In genomic region chr5:85717203-85717563, GRCh38 we compare ENCODE assay signal across 3 cellular contexts.
TF ChIP-seq lines count a peak whose summit lies in the region.

No MANE protein-coding gene starts in this region.

TF ChIP-seq in liver, 16 proteins besides CTCF, POLR2A, EP300 and RAD21:
- no peak for TF ChIP-seq MAX (IDR thresholded peaks at IDR 0.05)
- TF ChIP-seq NR2F2 (IDR thresholded peaks at IDR 0.05) = no peak
- no peak for TF ChIP-seq SP1 (IDR thresholded peaks at IDR 0.05)
- TF ChIP-seq HNF4A (conservative IDR thresholded peaks at IDR 0.05) = no peak
- TF ChIP-seq ZBTB33 (IDR thresholded peaks at IDR 0.05) = no peak
- no peak for TF ChIP-seq HNF4G (IDR thresholded peaks at IDR 0.05)
- TF ChIP-seq REST (IDR thresholded peaks at IDR 0.05) = no peak
- TF ChIP-seq JUND (IDR thresholded peaks at IDR 0.05) = no peak
- TF ChIP-seq RXRA (IDR thresholded peaks at IDR 0.05) = no peak
- no peak for TF ChIP-seq TAF1 (conservative IDR thresholded peaks at IDR 0.05)
- TF ChIP-seq GABPA (IDR thresholded peaks at IDR 0.05 in 1 of 2, conservative IDR thresholded peaks at IDR 0.05 in 1 of 2) = no peak
- no peak for TF ChIP-seq YY1 (IDR thresholded peaks at IDR 0.05)
- no peak for TF ChIP-seq ATF3 (IDR thresholded peaks at IDR 0.05)
- TF ChIP-seq FOXA1 (IDR thresholded peaks at IDR 0.05) = no peak
- no peak for TF ChIP-seq FOXA2 (IDR thresholded peaks at IDR 0.05)
- TF ChIP-seq EGR1 (IDR thresholded peaks at IDR 0.05; ENCODE audit: low read depth in 2 of 2) = no peak
TF ChIP-seq in liver: peak in this region for 0.

TF ChIP-seq in HepG2, 621 proteins besides CTCF, POLR2A, EP300 and RAD21:
- TF ChIP-seq ZFP91 (CRISPR knock-in tag; IDR thresholded peaks at IDR 0.05; ENCODE audit: borderline replicate concordance) = no peak
- TF ChIP-seq ZNF18 (CRISPR knock-in tag; IDR thresholded peaks at IDR 0.05; ENCODE audit: insufficient replicate concordance) = no peak
- TF ChIP-seq HNF4A (CRISPR knock-in tag; IDR thresholded peaks at IDR 0.05) = no peak
- TF ChIP-seq NCOR1 (IDR thresholded peaks at IDR 0.05; ENCODE audit: borderline replicate concordance, low read length) = no peak
- no peak for TF ChIP-seq ZNF609 (CRISPR knock-in tag; IDR thresholded peaks at IDR 0.05; ENCODE audit: borderline replicate concordance)

TF ChIP-seq in GM12878, 131 proteins besides CTCF, POLR2A, EP300 and RAD21 (continued from another document):
- TF ChIP-seq ZBTB40 (IDR thresholded peaks at IDR 0.05; ENCODE audit: borderline replicate concordance) (no peak), YBX1 (IDR thresholded peaks at IDR 0.05) (no peak), SMC3 (IDR thresholded peaks at IDR 0.05; ENCODE audit: borderline replicate concordance, low read length) (no peak), IKZF1 (conservative IDR thresholded peaks at IDR 0.05) (no peak)
